In genomic region chr3:184777566-184778356, GRCh38 we compare ENCODE assay signal across 8 cellular contexts. TPM values are rescaled to one million over a fixed set of nuclear protein-coding genes. Genes with fewer than 3 reads are reported as not detected.
DNase-seq lines count a peak whose midpoint lies in the region; ATAC-seq and TF ChIP-seq lines count a peak whose summit lies in the region.

No MANE protein-coding gene starts in this region.

- H3K4me2 ChIP-seq in neural progenitor cell, result no peak overlapping the region

- H3K4me1 Mint-ChIP-seq in CD14-positive monocyte (peaks cover 13% of the 10 kb centered on the region), neural progenitor cell (peaks cover 48% of the 10 kb centered on the region)
- no peaks in the 10 kb centered on the region for H3K4me1 Mint-ChIP-seq in stimulated activated naive CD8-positive, alpha-beta T cell treated with anti-CD3 and anti-CD28 coated beads, Interleukin-15, amount 100 ng/mL, for 72 hours

- H3K27me3 Mint-ChIP-seq in CD14-positive monocyte (ENCODE audit: low read depth in 3 of 3) (peaks cover 6 to 14% (median 10%) of the 10 kb centered on the region in 3 donors), neural progenitor cell (ENCODE audit: insufficient read depth, low read depth) (peaks cover 4% of the 10 kb centered on the region)
- peaks cover 29% of the 10 kb centered on the region for H3K27me3 Mint-ChIP-seq in stimulated activated naive CD8-positive, alpha-beta T cell treated with anti-CD3 and anti-CD28 coated beads, Interleukin-15, amount 100 ng/mL, for 72 hours

- peaks cover 15% of the 10 kb centered on the region for H3K4me1 ChIP-seq in neural progenitor cell

- H3K27ac ChIP-seq in RWPE1 (no peak overlapping the region), neural progenitor cell (no peak overlapping the region)

- no peaks in the 10 kb centered on the region for H3K9me3 ChIP-seq in MG63
- no peaks in the 10 kb centered on the region for H3K9me3 ChIP-seq in neural progenitor cell (ENCODE audit: low read depth)

- DNase-seq in CD14-positive monocyte (ENCODE audit: low spot score), result peak; percentile 88
- peak; percentile 86 for DNase-seq in MG63
- DNase-seq in RWPE1 (ENCODE audit: low spot score), result peak; percentile 82
- peak; percentile 54 for DNase-seq in activated T-helper 1 cell treated with Interleukin-2 at 50 U/mL for 16 hours (ENCODE audit: low read depth)
- peak; percentile 97 for DNase-seq in fibroblast of pulmonary artery (ENCODE audit: low read depth)
- DNase-seq in neural progenitor cell (ENCODE audit: low spot score), result peak; percentile 91
- peak; percentile 76 to 84 for DNase-seq in stimulated activated naive CD8-positive, alpha-beta T cell treated with anti-CD3 and anti-CD28 coated beads, Interleukin-15, amount 100 ng/mL, for 72 hours

- peaks cover 9% of the 10 kb centered on the region for H3F3A ChIP-seq in neural progenitor cell (ENCODE audit: low read depth)

- intact Hi-C loops in CD14-positive monocyte (cut with micrococcal nuclease), result loop anchor here (1.0 to 10.0 kb wide), 3 partner anchors 50 to 403 kb away; partner anchors contain the start of genes EPHB3 (in 1 of the 2) and THPO (in 1 of the 2)

- ATAC-seq in GM21423 (IDR thresholded peaks at IDR 0.05; ENCODE audit: unreplicated experiment), result peak; percentile 72
- ATAC-seq in stimulated activated naive CD8-positive, alpha-beta T cell treated with anti-CD3 and anti-CD28 coated beads, Interleukin-15, amount 100 ng/mL, for 72 hours, result peak; percentile 94

- no peaks in the 10 kb centered on the region for H3K27me3 ChIP-seq in MG63
- no peaks in the 10 kb centered on the region for H3K27me3 ChIP-seq in neural progenitor cell

- no peak overlapping the region for H3K9ac ChIP-seq in neural progenitor cell

- no peak overlapping the region for H2AFZ ChIP-seq in neural progenitor cell (replicated peaks)

- H3K79me2 ChIP-seq in neural progenitor cell (ENCODE audit: low read depth), result no peaks in the 10 kb centered on the region

- H3K36me3 ChIP-seq in MG63 (no peaks in the 10 kb centered on the region), neural progenitor cell (no peaks in the 10 kb centered on the region)

- peaks cover 0 to 5% of the 10 kb centered on the region in 2 donors for H3K36me3 Mint-ChIP-seq in CD14-positive monocyte
- H3K36me3 Mint-ChIP-seq in neural progenitor cell, result no peaks in the 10 kb centered on the region

- no peaks in the 10 kb centered on the region for H3K9me3 Mint-ChIP-seq in CD14-positive monocyte
- H3K9me3 Mint-ChIP-seq in neural progenitor cell, result no peaks in the 10 kb centered on the region
- H3K9me3 Mint-ChIP-seq in stimulated activated naive CD8-positive, alpha-beta T cell treated with anti-CD3 and anti-CD28 coated beads, Interleukin-15, amount 100 ng/mL, for 72 hours, result no peaks in the 10 kb centered on the region

- no peaks in the 10 kb centered on the region for H4K20me1 ChIP-seq in neural progenitor cell (ENCODE audit: low read depth)

- H3K27ac Mint-ChIP-seq in CD14-positive monocyte, result no peak overlapping the region
- H3K27ac Mint-ChIP-seq in neural progenitor cell, result no peak overlapping the region
- no peak overlapping the region for H3K27ac Mint-ChIP-seq in stimulated activated naive CD8-positive, alpha-beta T cell treated with anti-CD3 and anti-CD28 coated beads, Interleukin-15, amount 100 ng/mL, for 72 hours

- H3K4me3 Mint-ChIP-seq in CD14-positive monocyte, result peak overlapping the region in 1 of 2 donors; percentile 31
- no peak overlapping the region for H3K4me3 Mint-ChIP-seq in neural progenitor cell
- H3K4me3 Mint-ChIP-seq in stimulated activated naive CD8-positive, alpha-beta T cell treated with anti-CD3 and anti-CD28 coated beads, Interleukin-15, amount 100 ng/mL, for 72 hours, result no peak overlapping the region

- POLR2A ChIA-PET in RWPE1 (lab: Yijun Ruan, JAX; ENCODE audit: low non-redundant PET), result interaction anchor here (0.6 kb wide), 1 partner anchor 177 kb away, joined by 4 read pairs; no protein-coding TSS in a partner anchor

- CTCF ChIA-PET in RWPE1 (lab: Yijun Ruan, JAX), result interaction anchor here (0.6 to 2.0 kb wide), 11 partner anchors 10 to 336 kb away, joined by 3 to 6 read pairs (median 3); no protein-coding TSS in a partner anchor

- H3K4me3 ChIP-seq in MG63 (no peak overlapping the region), fibroblast of pulmonary artery (replicated peaks; ENCODE audit: low read depth, low read length) (no peak overlapping the region), neural progenitor cell (no peak overlapping the region)

- peak; percentile 90 for TF ChIP-seq CTCF in CD14-positive monocyte (IDR thresholded peaks at IDR 0.05)
- peak; percentile 73 for TF ChIP-seq CTCF in RWPE1 (conservative IDR thresholded peaks at IDR 0.05; ENCODE audit: low read depth)
- TF ChIP-seq CTCF in fibroblast of pulmonary artery (IDR thresholded peaks at IDR 0.05; ENCODE audit: low read length, missing control alignments), result peak; percentile 75
- peak; percentile 94 for TF ChIP-seq CTCF in neural progenitor cell (IDR thresholded peaks at IDR 0.05)

RNA-seq across cellular contexts. Expression of gene VPS8, which starts 34.2 kb away (rescaled TPM):
- polyA plus RNA-seq in CD14-positive monocyte, result 10 to 100 TPM; 22.0 to 29.2 TPM
- total RNA-seq in MG63 (2014; rRNA removed; shearing (Covaris generic); ENCODE audit: low replicate concordance), result 34.6 and 40.1 TPM in 2 replicates
- total RNA-seq in neural progenitor cell (ENCODE audit: low replicate concordance), result 49.1 and 93.1 TPM in 2 replicates
